8 cellular contexts compared by ENCODE assay signal in the genomic region with DNA sequence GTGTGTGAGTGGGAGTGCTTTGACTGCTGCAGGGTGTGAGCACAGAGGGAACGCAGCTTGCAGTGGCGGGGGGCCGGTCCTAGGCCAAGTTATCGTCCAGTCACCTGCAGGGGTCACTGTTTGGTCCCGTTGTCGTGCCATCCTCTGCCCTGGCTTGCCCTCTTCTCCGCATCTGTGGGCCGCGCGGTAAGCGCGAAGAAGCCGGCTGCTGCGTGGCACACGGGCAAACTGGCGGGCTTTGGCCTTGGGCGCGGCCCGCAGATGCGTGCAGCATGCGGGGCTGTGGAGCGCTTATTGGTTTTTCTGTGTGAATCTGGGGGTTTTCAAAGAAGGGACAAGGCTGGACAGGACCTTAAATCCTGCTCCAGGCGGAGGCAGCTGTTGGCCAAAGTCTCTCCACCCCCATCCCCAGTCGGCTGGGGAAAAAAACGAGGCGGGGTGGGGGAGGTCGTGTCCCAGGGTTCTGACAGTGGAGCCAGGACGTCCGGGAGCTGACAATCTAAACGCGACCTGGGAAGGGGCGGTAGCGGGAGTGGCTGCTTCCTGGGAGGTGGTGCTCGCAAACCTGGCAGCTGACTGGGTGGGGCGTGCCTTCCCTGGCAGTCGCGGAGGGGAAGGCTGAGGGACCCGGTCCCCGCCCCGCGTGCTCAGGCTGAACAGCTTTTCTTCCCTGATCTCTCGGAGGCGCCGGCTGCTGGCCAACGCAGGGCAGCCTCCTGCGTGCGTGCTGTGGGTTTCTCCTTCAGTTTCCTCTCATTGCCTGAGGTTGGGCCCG. TPM values are rescaled to one million over a fixed set of nuclear protein-coding genes. Genes with fewer than 3 reads are reported as not detected.
DNase-seq lines count a peak whose midpoint lies in the region; ATAC-seq and TF ChIP-seq lines count a peak whose summit lies in the region.

No MANE protein-coding gene starts in this region.

- peak overlapping the region; percentile 59 for H3K4me2 ChIP-seq in neuronal stem cell (ENCODE audit: insufficient read depth, low read length, poor library complexity, severe bottlenecking)

- H3K27ac ChIP-seq in neuronal stem cell (replicated peaks; ENCODE audit: low read length), result no peak overlapping the region

- peak overlapping the region; percentile 82 for H2BK15ac ChIP-seq in neuronal stem cell (ENCODE audit: low read length)

- no CpG with 5 or more reads among the region's 48 CpGs for WGBS in neuronal stem cell (ENCODE audit: extremely low coverage in 2 of 2, insufficient read length in 2 of 2, insufficient replicate concordance in 1 of 2), 2 donors

- DNase-seq in CD14-positive monocyte (ENCODE audit: low spot score) (no peak), NCI-H69 (lab: John Stamatoyannopoulos, UW) (peak; percentile 74), fibroblast of the aortic adventitia (ENCODE audit: low read depth) (peak; percentile 74), neuronal stem cell (ENCODE audit: low spot score) (peak; percentile 14), DMS153 treated with DMSO at 0.1 percent for 48 hours (lab: John Stamatoyannopoulos, UW; ENCODE audit: unreplicated experiment) (no peak), SKM-1 treated with dmso at 0.1 percent for 144 hours (lab: John Stamatoyannopoulos, UW; ENCODE audit: unreplicated experiment) (no peak)

- peak overlapping the region in 1 of 7 donors; percentile 73 for H3K27ac Mint-ChIP-seq in CD14-positive monocyte

- H2BK120ac ChIP-seq in neuronal stem cell (ENCODE audit: low read depth, low read length), result peak overlapping the region; percentile 61

- H4K8ac ChIP-seq in neuronal stem cell (ENCODE audit: low read depth, low read length), result no peak overlapping the region

- H2BK12ac ChIP-seq in neuronal stem cell (ENCODE audit: low read length), result no peak overlapping the region

- H2AFZ ChIP-seq in neuronal stem cell (ENCODE audit: low read length), result peak overlapping the region; percentile 68

- intact Hi-C loops in CD14-positive monocyte (cut with micrococcal nuclease), result no loop called here

- no peaks in the 10 kb centered on the region for H3K36me3 ChIP-seq in neuronal stem cell (replicated peaks in 1 of 2; ENCODE audit: control insufficient read depth in 2 of 2, insufficient read depth in 2 of 2, low read length in 2 of 2)

- peak overlapping the region; percentile 48 to 69 for H3K4me3 Mint-ChIP-seq in CD14-positive monocyte

- peak overlapping the region; percentile 67 for H2BK5ac ChIP-seq in neuronal stem cell (ENCODE audit: low read length)

- H3K4me3 ChIP-seq in fibroblast of the aortic adventitia (ENCODE audit: low read depth, low read length) (peak overlapping the region; percentile 61), neuronal stem cell (ENCODE audit: low read length in 2 of 2) (peak overlapping the region in 1 of 2 donors; percentile 75)

- ATAC-seq in HG02938 (IDR thresholded peaks at IDR 0.05; ENCODE audit: unreplicated experiment), result no peak
- ATAC-seq in HG03520 (IDR thresholded peaks at IDR 0.05; ENCODE audit: unreplicated experiment), result no peak

- peaks cover 11% of the 10 kb centered on the region for H3K4me1 Mint-ChIP-seq in CD14-positive monocyte

- H2AK5ac ChIP-seq in neuronal stem cell (ENCODE audit: low read depth, low read length), result peak overlapping the region; percentile 32

- H3K23ac ChIP-seq in neuronal stem cell (ENCODE audit: low read depth, low read length, poor library complexity), result peak overlapping the region; percentile 52

- peak overlapping the region; percentile 89 for H3K18ac ChIP-seq in neuronal stem cell (ENCODE audit: low read length)

- H3K36me3 Mint-ChIP-seq in CD14-positive monocyte, result no peaks in the 10 kb centered on the region

- H3K14ac ChIP-seq in neuronal stem cell (ENCODE audit: low read length), result peak overlapping the region; percentile 84

- no peak overlapping the region for H4K91ac ChIP-seq in neuronal stem cell (ENCODE audit: low read depth, low read length, poor library complexity)

- H3K27me3 ChIP-seq in neuronal stem cell (ENCODE audit: control insufficient read depth in 3 of 3, insufficient read depth in 3 of 3, low read depth in 1 of 3, low read length in 3 of 3), result peaks cover 0 to 4% (median 2%) of the 10 kb centered on the region in 3 experiments

- no peak for TF ChIP-seq CTCF in CD14-positive monocyte (IDR thresholded peaks at IDR 0.05)
- peak; percentile 28 for TF ChIP-seq CTCF in fibroblast of the aortic adventitia (IDR thresholded peaks at IDR 0.05; ENCODE audit: insufficient read depth, low read length)

- H3K4me1 ChIP-seq in neuronal stem cell (ENCODE audit: control insufficient read depth in 2 of 2, insufficient read depth in 1 of 2, low read depth in 1 of 2, low read length in 2 of 2), result peaks cover 0 to 4% of the 10 kb centered on the region in 2 donors

- H3K9ac ChIP-seq in neuronal stem cell (ENCODE audit: low read depth, low read length, poor library complexity), result peak overlapping the region; percentile 51

- H3K27me3 Mint-ChIP-seq in CD14-positive monocyte (ENCODE audit: low read depth in 3 of 3), result peaks cover 10 to 25% (median 25%) of the 10 kb centered on the region in 3 donors

- no peaks in the 10 kb centered on the region for H3K79me1 ChIP-seq in neuronal stem cell (ENCODE audit: low read depth, low read length)

- no peak overlapping the region for H3K4ac ChIP-seq in neuronal stem cell (ENCODE audit: low read length)

- peaks cover 5 to 10% of the 10 kb centered on the region in 2 donors for H3K9me3 ChIP-seq in neuronal stem cell (replicated peaks in 1 of 2; ENCODE audit: control insufficient read depth in 2 of 2, insufficient read depth in 1 of 2, low read depth in 1 of 2, low read length in 2 of 2)

- H3K9me3 Mint-ChIP-seq in CD14-positive monocyte, result peaks cover 6 to 17% (median 11%) of the 10 kb centered on the region in 7 donors

RNA-seq across cellular contexts. Expression of gene VEPH1, which starts 39.7 kb away (rescaled TPM):
- polyA plus RNA-seq in CD14-positive monocyte, result under 1 TPM in 1 of 2 donors, not detected in 1; 0.44 TPM
- total RNA-seq in fibroblast of the aortic adventitia (ENCODE audit: low replicate concordance), result 27.4 and 152 TPM in 2 replicates
- 5.5 TPM for polyA plus RNA-seq in neuronal stem cell (2013, experiment 1 of 2)
- polyA plus RNA-seq in neuronal stem cell (2013, experiment 2 of 2), result 5.1 TPM

Comparison
In these comparisons a context has a peak if more than half of its experiments do, and no peak if none do; other contexts are left out.
1. DNase-seq: peak in NCI-H69 (single experiment), fibroblast of the aortic adventitia (single experiment) and neuronal stem cell (single experiment); none in CD14-positive monocyte (single experiment), DMS153 treated with DMSO at 0.1 percent for 48 hours (single experiment) and SKM-1 treated with dmso at 0.1 percent for 144 hours (single experiment).